Comparison of ENCODE assay signal across 9 cellular contexts in genomic region chr10:102869290-102870198, GRCh38. TPM values are rescaled to one million over a fixed set of nuclear protein-coding genes. Genes with fewer than 3 reads are reported as not detected.
DNase-seq lines count a peak whose midpoint lies in the region; ATAC-seq and TF ChIP-seq lines count a peak whose summit lies in the region.
"Had no signal": no experiment of that assay in that cellular context is flagged by ENCODE, and none has a peak within 500 bp of the region (broad histone marks: within the 10 kb centered on the region; RNA-seq: fewer than 3 reads in every experiment).

A gene with protein sequence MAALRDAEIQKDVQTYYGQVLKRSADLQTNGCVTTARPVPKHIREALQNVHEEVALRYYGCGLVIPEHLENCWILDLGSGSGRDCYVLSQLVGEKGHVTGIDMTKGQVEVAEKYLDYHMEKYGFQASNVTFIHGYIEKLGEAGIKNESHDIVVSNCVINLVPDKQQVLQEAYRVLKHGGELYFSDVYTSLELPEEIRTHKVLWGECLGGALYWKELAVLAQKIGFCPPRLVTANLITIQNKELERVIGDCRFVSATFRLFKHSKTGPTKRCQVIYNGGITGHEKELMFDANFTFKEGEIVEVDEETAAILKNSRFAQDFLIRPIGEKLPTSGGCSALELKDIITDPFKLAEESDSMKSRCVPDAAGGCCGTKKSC (plus strand): TSS chr10:102869470. CDS start chr10:102869593, 123 bp downstream.

- no peaks in the 10 kb centered on the region for H3K9me3 Mint-ChIP-seq in activated T-helper 1 cell treated with anti-CD3 and anti-CD28 coated beads, Interleukin-12 subunit alpha, Interleukin-12 subunit beta, Interleukin-2, Interleukin-4 antibody, amounts not matched to agents 30 ng/mL and 10 ng/mL and 1 ng/mL, durations not matched to agents 14 hours and 24 hours and 36 hours

- H3K27ac Mint-ChIP-seq in activated T-helper 1 cell treated with anti-CD3 and anti-CD28 coated beads, Interleukin-12 subunit alpha, Interleukin-12 subunit beta, Interleukin-2, Interleukin-4 antibody, amounts not matched to agents 30 ng/mL and 10 ng/mL and 1 ng/mL, durations not matched to agents 14 hours and 24 hours and 36 hours, result no peak within 1 kb of the TSS

- H3K9me3 ChIP-seq in KOPT-K1 (ENCODE audit: insufficient read depth, low read length, poor library complexity, severe bottlenecking) (no peaks in the 10 kb centered on the region), prostate gland (no peaks in the 10 kb centered on the region)

- WGBS in prostate gland, result 3% methylated on average over 41 of the region's 62 CpGs

- peaks cover 27% of the 10 kb centered on the region for H3K27me3 Mint-ChIP-seq in activated T-helper 1 cell treated with anti-CD3 and anti-CD28 coated beads, Interleukin-12 subunit alpha, Interleukin-12 subunit beta, Interleukin-2, Interleukin-4 antibody, amounts not matched to agents 30 ng/mL and 10 ng/mL and 1 ng/mL, durations not matched to agents 14 hours and 24 hours and 36 hours (ENCODE audit: insufficient read depth)

- peak; percentile 16 for TF ChIP-seq POLR2A in prostate gland (IDR thresholded peaks at IDR 0.05)

- H3K36me3 ChIP-seq in KOPT-K1 (ENCODE audit: insufficient read depth, low read length), result no peaks in the 10 kb centered on the region
- H3K36me3 ChIP-seq in prostate gland, result no peaks in the 10 kb centered on the region

- ATAC-seq in left cardiac atrium (peak; percentile 91 to 93), HG02885 (IDR thresholded peaks at IDR 0.05; ENCODE audit: poor library complexity, unreplicated experiment) (no peak), HG03521 (IDR thresholded peaks at IDR 0.05; ENCODE audit: unreplicated experiment) (no peak)

- intact Hi-C loops in activated T-helper 1 cell treated with anti-CD3 and anti-CD28 coated beads, Interleukin-12 subunit alpha, Interleukin-12 subunit beta, Interleukin-2, Interleukin-4 antibody, amounts not matched to agents 30 ng/mL and 10 ng/mL and 1 ng/mL, durations not matched to agents 14 hours and 24 hours and 36 hours (cut with micrococcal nuclease), result no loop called here
- intact Hi-C loops in left cardiac atrium (cut with DNase I), result no loop called here
- intact Hi-C loops in prostate gland (cut with DNase I), result no loop called here

- H3K27ac ChIP-seq in KOPT-K1 (ENCODE audit: low read depth, low read length, poor library complexity, severe bottlenecking), result peak within 1 kb of the TSS; percentile 65
- H3K27ac ChIP-seq in prostate gland, result peak within 1 kb of the TSS; percentile 34 to 59
- H3K27ac ChIP-seq: KMS-11 had no signal

- H3K27me3 ChIP-seq in prostate gland (replicated peaks; ENCODE audit: insufficient read depth), result no peaks in the 10 kb centered on the region

- no peaks in the 10 kb centered on the region for H3K4me1 ChIP-seq in prostate gland (replicated peaks)

- DNase-seq in D341Med (ENCODE audit: low spot score) (peak; percentile 79), left cardiac atrium (peak; percentile 60), prostate gland (ENCODE audit: low spot score) (peak; percentile 24), NAMALWA (ENCODE audit: low spot score) (no peak)
- DNase-seq in activated T-helper 1 cell treated with anti-CD3 and anti-CD28 coated beads, Interleukin-12 subunit alpha, Interleukin-12 subunit beta, Interleukin-2, Interleukin-4 antibody, amounts not matched to agents 30 ng/mL and 10 ng/mL and 1 ng/mL, durations not matched to agents 14 hours and 24 hours and 36 hours (ENCODE audit: low spot score), result no peak

- peaks cover 5% of the 10 kb centered on the region for H3K36me3 Mint-ChIP-seq in activated T-helper 1 cell treated with anti-CD3 and anti-CD28 coated beads, Interleukin-12 subunit alpha, Interleukin-12 subunit beta, Interleukin-2, Interleukin-4 antibody, amounts not matched to agents 30 ng/mL and 10 ng/mL and 1 ng/mL, durations not matched to agents 14 hours and 24 hours and 36 hours (ENCODE audit: low read depth)

- H3K4me3 ChIP-seq in prostate gland, result peak within 1 kb of the TSS; percentile 43 to 47

- H3K4me3 Mint-ChIP-seq in activated T-helper 1 cell treated with anti-CD3 and anti-CD28 coated beads, Interleukin-12 subunit alpha, Interleukin-12 subunit beta, Interleukin-2, Interleukin-4 antibody, amounts not matched to agents 30 ng/mL and 10 ng/mL and 1 ng/mL, durations not matched to agents 14 hours and 24 hours and 36 hours, result peak within 1 kb of the TSS; percentile 67

- TF ChIP-seq CTCF in prostate gland (IDR thresholded peaks at IDR 0.05), result no peak

- peaks cover 7% of the 10 kb centered on the region for H3K4me1 Mint-ChIP-seq in activated T-helper 1 cell treated with anti-CD3 and anti-CD28 coated beads, Interleukin-12 subunit alpha, Interleukin-12 subunit beta, Interleukin-2, Interleukin-4 antibody, amounts not matched to agents 30 ng/mL and 10 ng/mL and 1 ng/mL, durations not matched to agents 14 hours and 24 hours and 36 hours (ENCODE audit: low read depth)

RNA-seq across cellular contexts. Expression of the gene that starts here (rescaled TPM):
- total RNA-seq in activated T-helper 1 cell treated with anti-CD3 and anti-CD28 coated beads, Interleukin-12 subunit alpha, Interleukin-12 subunit beta, Interleukin-2, Interleukin-4 antibody, amounts not matched to agents 30 ng/mL and 10 ng/mL and 1 ng/mL, durations not matched to agents 14 hours and 24 hours and 36 hours, result 0.12 and 0.47 TPM in 2 replicates
- total RNA-seq in left cardiac atrium, result 10 to 100 TPM in 1 of 2 donors, 1 to 10 TPM in 1; 8.7 to 12.2 TPM
- 10 to 100 TPM in 1 of 2 donors, 1 to 10 TPM in 1; 8.4 to 17.4 TPM for total RNA-seq in prostate gland

Comparison
In these comparisons a context has a peak if more than half of its experiments do, and no peak if none do; other contexts are left out.
1. DNase-seq: peak in D341Med (single experiment), left cardiac atrium (single experiment) and prostate gland (single experiment); none in activated T-helper 1 cell treated with anti-CD3 and anti-CD28 coated beads, Interleukin-12 subunit alpha, Interleukin-12 subunit beta, Interleukin-2, Interleukin-4 antibody, amounts not matched to agents 30 ng/mL and 10 ng/mL and 1 ng/mL, durations not matched to agents 14 hours and 24 hours and 36 hours (single experiment) and NAMALWA (single experiment).
2. ATAC-seq: peak in left cardiac atrium (2 of 2); none in HG02885 (single experiment) and HG03521 (single experiment).